In genomic region chr5:88391116-88391515, GRCh38 we compare ENCODE assay signal across 1 cellular context.
TF ChIP-seq lines count a peak whose summit lies in the region.

No MANE protein-coding gene starts in this region.

TF ChIP-seq in H1, 55 proteins besides CTCF, POLR2A, EP300 and RAD21:
- no peak for TF ChIP-seq MAFK (IDR thresholded peaks at IDR 0.05; ENCODE audit: low read depth, low read length)
- TF ChIP-seq E2F6 (IDR thresholded peaks at IDR 0.05): no peak
- TF ChIP-seq SUZ12 (IDR thresholded peaks at IDR 0.05; ENCODE audit: low read length): no peak
- no peak for TF ChIP-seq SP2 (IDR thresholded peaks at IDR 0.05; ENCODE audit: low read length)
TF ChIP-seq in H1: peak in this region for 0.
